ENCODE assay signal across 1 cellular context in the genomic region with DNA sequence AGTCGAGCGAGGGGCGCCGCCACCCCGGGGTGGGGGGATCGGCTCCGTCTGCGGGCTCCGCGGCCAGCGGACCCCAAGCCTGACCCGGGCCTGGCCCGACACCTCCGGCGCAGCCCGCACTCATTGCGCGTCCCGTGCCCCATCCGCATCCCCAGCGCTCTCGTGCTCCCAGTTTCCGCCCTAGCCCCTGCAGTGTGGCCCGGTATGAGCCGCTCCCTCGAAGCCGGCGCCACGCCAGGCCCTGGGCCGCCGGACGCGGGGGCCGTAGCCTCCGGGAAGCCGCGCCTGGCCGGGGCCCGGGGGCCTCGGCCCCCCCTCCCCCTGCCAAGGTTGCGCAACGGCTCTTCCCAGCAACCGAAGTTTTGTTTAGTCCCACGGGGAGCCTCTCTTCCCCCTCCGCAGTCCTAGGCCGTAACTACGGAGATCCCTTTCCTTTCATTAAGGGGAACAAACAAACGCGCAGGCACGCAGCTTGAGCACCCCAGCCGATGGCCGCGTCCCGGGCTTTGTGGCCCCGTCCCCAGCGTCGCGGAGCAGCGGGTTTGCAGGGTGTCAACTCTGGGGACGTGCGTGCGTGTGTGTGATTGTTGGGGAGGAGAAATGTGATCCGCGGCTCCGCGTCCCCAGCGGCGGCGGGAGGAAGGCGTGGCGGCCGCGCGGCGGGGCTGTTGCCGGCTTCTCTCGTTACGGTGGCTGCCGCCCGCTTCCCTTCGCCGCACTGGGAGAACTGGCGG.
TF ChIP-seq lines count a peak whose summit lies in the region.

No MANE protein-coding gene starts in this region.

TF ChIP-seq in HepG2, 621 proteins besides CTCF, POLR2A, EP300 and RAD21 (continued from another document):
- no peak for TF ChIP-seq ZNF430 (CRISPR knock-in tag; IDR thresholded peaks at IDR 0.05)
- no peak for TF ChIP-seq HOXA5 (CRISPR knock-in tag; IDR thresholded peaks at IDR 0.05)
- no peak for TF ChIP-seq ZNF562 (CRISPR knock-in tag; IDR thresholded peaks at IDR 0.05; ENCODE audit: borderline replicate concordance)
- TF ChIP-seq CBX1 (IDR thresholded peaks at IDR 0.05; ENCODE audit: low read depth), result no peak
- no peak for TF ChIP-seq ZC3H4 (CRISPR knock-in tag; IDR thresholded peaks at IDR 0.05; ENCODE audit: borderline replicate concordance)
- TF ChIP-seq MTA3 (CRISPR knock-in tag; IDR thresholded peaks at IDR 0.05), result no peak
- no peak for TF ChIP-seq BCL6 (CRISPR knock-in tag; IDR thresholded peaks at IDR 0.05)
- no peak for TF ChIP-seq RARA (CRISPR knock-in tag; IDR thresholded peaks at IDR 0.05)
- TF ChIP-seq SP4 (CRISPR knock-in tag; IDR thresholded peaks at IDR 0.05), result peak; percentile 42; the same call in 1 of the 2 replicates
- TF ChIP-seq, protein P1, sequence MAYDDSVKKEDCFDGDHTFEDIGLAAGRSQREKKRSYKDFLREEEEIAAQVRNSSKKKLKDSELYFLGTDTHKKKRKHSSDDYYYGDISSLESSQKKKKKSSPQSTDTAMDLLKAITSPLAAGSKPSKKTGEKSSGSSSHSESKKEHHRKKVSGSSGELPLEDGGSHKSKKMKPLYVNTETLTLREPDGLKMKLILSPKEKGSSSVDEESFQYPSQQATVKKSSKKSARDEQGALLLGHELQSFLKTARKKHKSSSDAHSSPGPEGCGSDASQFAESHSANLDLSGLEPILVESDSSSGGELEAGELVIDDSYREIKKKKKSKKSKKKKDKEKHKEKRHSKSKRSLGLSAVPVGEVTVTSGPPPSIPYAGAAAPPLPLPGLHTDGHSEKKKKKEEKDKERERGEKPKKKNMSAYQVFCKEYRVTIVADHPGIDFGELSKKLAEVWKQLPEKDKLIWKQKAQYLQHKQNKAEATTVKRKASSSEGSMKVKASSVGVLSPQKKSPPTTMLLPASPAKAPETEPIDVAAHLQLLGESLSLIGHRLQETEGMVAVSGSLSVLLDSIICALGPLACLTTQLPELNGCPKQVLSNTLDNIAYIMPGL (CRISPR knock-in tag; IDR thresholded peaks at IDR 0.05; ENCODE audit: borderline replicate concordance in 1 of 2, low read depth in 1 of 2), result peak in 1 of 2 experiments; percentile 57; a peak in 1 of 4 replicates
- TF ChIP-seq ZBTB3 (CRISPR knock-in tag; IDR thresholded peaks at IDR 0.05; ENCODE audit: borderline replicate concordance, low read depth), result no peak
- no peak for TF ChIP-seq EHMT2 (IDR thresholded peaks at IDR 0.05; ENCODE audit: borderline replicate concordance, low read depth, low read length)
- peak; percentile 28; the same call in 1 of the 2 replicates for TF ChIP-seq SP5 (CRISPR knock-in tag; IDR thresholded peaks at IDR 0.05; ENCODE audit: borderline replicate concordance, low read depth)
- no peak for TF ChIP-seq SMAD9 (CRISPR knock-in tag; IDR thresholded peaks at IDR 0.05)
- TF ChIP-seq JUNB (CRISPR knock-in tag; IDR thresholded peaks at IDR 0.05; ENCODE audit: borderline replicate concordance), result no peak
- no peak for TF ChIP-seq RCOR2 (CRISPR knock-in tag; IDR thresholded peaks at IDR 0.05)
- TF ChIP-seq RXRA (CRISPR knock-in tag; IDR thresholded peaks at IDR 0.05), result no peak
- TF ChIP-seq NFIB (CRISPR knock-in tag; IDR thresholded peaks at IDR 0.05; ENCODE audit: borderline replicate concordance), result no peak
- peak; percentile 74; the same call in 1 of the 2 replicates for TF ChIP-seq DNMT3B (CRISPR knock-in tag; conservative IDR thresholded peaks at IDR 0.05)
- no peak for TF ChIP-seq KAT2B (IDR thresholded peaks at IDR 0.05; ENCODE audit: borderline replicate concordance, low read depth, low read length)
- TF ChIP-seq ZNF878 (CRISPR knock-in tag; IDR thresholded peaks at IDR 0.05), result no peak
- TF ChIP-seq, protein P2, sequence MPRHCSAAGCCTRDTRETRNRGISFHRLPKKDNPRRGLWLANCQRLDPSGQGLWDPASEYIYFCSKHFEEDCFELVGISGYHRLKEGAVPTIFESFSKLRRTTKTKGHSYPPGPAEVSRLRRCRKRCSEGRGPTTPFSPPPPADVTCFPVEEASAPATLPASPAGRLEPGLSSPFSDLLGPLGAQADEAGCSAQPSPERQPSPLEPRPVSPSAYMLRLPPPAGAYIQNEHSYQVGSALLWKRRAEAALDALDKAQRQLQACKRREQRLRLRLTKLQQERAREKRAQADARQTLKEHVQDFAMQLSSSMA (CRISPR knock-in tag; IDR thresholded peaks at IDR 0.05), result no peak
- TF ChIP-seq ZNF253 (CRISPR knock-in tag; IDR thresholded peaks at IDR 0.05; ENCODE audit: borderline replicate concordance), result peak; percentile 51; the same call in 1 of the 2 replicates
- no peak; the same call in 1 of the 2 replicates for TF ChIP-seq ZNF746 (CRISPR knock-in tag; IDR thresholded peaks at IDR 0.05)
